In the genomic region with DNA sequence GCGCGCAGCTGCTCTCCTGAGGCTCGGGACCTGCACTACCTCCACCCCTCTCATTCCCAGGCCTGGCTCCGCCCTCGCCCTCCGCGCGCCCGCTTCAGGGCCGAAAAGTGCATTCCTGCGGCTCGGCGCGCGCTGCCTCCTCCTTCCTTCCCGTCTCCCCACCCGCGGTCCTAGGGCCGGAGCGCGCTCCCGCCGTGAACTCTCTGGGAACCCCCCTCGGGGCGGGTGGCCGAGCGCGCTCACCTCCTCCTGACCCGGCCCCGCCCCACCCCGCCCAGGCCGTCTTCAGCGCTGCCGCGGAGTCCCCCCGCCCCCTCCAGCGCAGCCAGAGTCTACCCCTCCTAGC, we compare ENCODE assay signal across 8 cellular contexts. TPM values are rescaled to one million over a fixed set of nuclear protein-coding genes. Genes with fewer than 3 reads are reported as not detected.
DNase-seq lines count a peak whose midpoint lies in the region; ATAC-seq lines count a peak whose summit lies in the region.

No MANE protein-coding gene starts in this region.

- peak overlapping the region; percentile 94 for H3K27ac ChIP-seq in cingulate gyrus (ENCODE audit: low read depth, low read length)
- peak overlapping the region; percentile 94 for H3K27ac ChIP-seq in layer of hippocampus (ENCODE audit: low read depth, low read length)

- ATAC-seq in GM18858 (IDR thresholded peaks at IDR 0.05; ENCODE audit: unreplicated experiment), result peak; percentile 38
- ATAC-seq in HG03103 (IDR thresholded peaks at IDR 0.05; ENCODE audit: low read depth, unreplicated experiment), result peak; percentile 42

- DNase-seq in A172 (ENCODE audit: low spot score), result peak; percentile 87
- DNase-seq in NCI-H510A treated with DMSO at 0.1 percent for 48 hours (lab: John Stamatoyannopoulos, UW), result peak; percentile 90
- peak; percentile 63 to 77 for DNase-seq in activated CD4-positive, alpha-beta T cell treated with anti-CD3 and anti-CD28 coated beads for 4 hours
- DNase-seq in stimulated activated CD4-positive, alpha-beta T cell treated with anti-CD3 and anti-CD28 coated beads, Interleukin-15, amount 100 ng/mL, for 24 hours, result peak; percentile 88

- H3K27me3 ChIP-seq in layer of hippocampus (ENCODE audit: control insufficient read depth, insufficient read depth, low read length), result no peaks in the 10 kb centered on the region

RNA-seq across cellular contexts. Expression of gene RARG, which starts 11.2 kb away (rescaled TPM):
- 19.2 and 25.0 TPM in 2 replicates for total RNA-seq in A172 (2014; rRNA removed; shearing (Covaris generic))

RNA-seq across cellular contexts. Expression of gene ITGB7, which starts 13.8 kb away (rescaled TPM):
- 0.09 and 2.1 TPM in 2 replicates for total RNA-seq in A172 (2014; rRNA removed; shearing (Covaris generic))

RNA-seq across cellular contexts. Expression of gene CSAD, which starts 40.1 kb away (rescaled TPM):
- 2.6 and 9.2 TPM in 2 replicates for total RNA-seq in A172 (2014; rRNA removed; shearing (Covaris generic))

RNA-seq across cellular contexts. Expression of gene ZNF740, which starts 40.3 kb away (rescaled TPM):
- total RNA-seq in A172 (2014; rRNA removed; shearing (Covaris generic)), result 3.0 and 15.2 TPM in 2 replicates

RNA-seq across cellular contexts. Expression of gene ESPL1, which starts 47.3 kb away (rescaled TPM):
- 19.1 and 29.4 TPM in 2 replicates for total RNA-seq in A172 (2014; rRNA removed; shearing (Covaris generic))

Comparison
In these comparisons a context has a peak if more than half of its experiments do, and no peak if none do; other contexts are left out.
1. Peak in every context shown above with its lines: DNase-seq, ATAC-seq and H3K27ac ChIP-seq.